1 cellular context compared by ENCODE assay signal in the genomic region with DNA sequence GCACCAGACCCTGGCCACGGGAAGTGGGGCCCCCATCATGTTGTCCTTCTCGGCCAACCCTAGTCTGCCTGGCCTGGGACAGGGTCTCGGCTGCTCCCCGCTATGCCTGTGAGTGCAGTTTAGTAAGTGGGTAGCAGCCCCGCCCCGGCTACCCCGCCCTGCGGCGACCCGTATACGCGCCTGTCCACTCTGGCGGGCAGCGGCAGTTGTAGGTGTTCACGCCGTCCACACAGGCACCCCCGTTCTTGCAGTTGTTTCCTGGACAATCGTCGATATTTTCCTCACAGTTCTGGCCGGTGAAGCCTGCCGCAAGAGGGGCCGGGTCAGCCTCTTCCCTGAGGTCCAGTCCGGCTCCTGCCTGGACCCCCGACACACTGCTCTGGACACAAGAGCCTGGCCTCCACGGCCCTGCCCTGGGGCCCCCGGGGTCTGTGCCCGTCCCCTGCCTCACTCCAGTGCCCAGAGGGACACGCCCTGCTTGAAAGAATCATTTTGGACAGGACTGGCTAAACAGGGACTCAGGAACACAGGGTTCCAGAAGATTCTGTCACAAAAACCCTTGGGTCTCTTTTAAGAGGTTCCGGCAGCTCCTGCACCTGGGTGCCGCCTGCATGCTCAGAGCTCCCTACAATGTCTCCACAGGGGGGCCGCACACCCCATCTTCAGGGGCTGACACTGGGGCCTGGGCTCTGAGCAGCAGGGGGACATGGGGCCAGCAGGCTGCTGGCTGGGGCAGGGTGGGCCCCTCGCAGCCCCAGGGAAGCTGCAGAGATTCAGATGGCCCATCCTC.
TF ChIP-seq lines count a peak whose summit lies in the region.

No MANE protein-coding gene starts in this region.

TF ChIP-seq in K562, 482 proteins besides CTCF, POLR2A, EP300 and RAD21:
- TF ChIP-seq TAF15 (IDR thresholded peaks at IDR 0.05; ENCODE audit: low read depth, low read length) (no peak), ATF6 (CRISPR knock-in tag; IDR thresholded peaks at IDR 0.05) (no peak), CHD7 (IDR thresholded peaks at IDR 0.05; ENCODE audit: low read depth, low read length) (no peak), POLR2G (IDR thresholded peaks at IDR 0.05; ENCODE audit: low read depth, low read length) (peak; percentile 21; the same call in 1 of the 2 replicates), SP1 (CRISPR knock-in tag; IDR thresholded peaks at IDR 0.05) (no peak), ZNF133 (CRISPR knock-in tag; IDR thresholded peaks at IDR 0.05) (no peak)
